In genomic region chr4:37646237-37646636, GRCh38 we compare ENCODE assay signal across 27 cellular contexts. TPM values are rescaled to one million over a fixed set of nuclear protein-coding genes. Genes with fewer than 3 reads are reported as not detected.
A peak's percentile ranks its signal among the peaks of the same experiment; 100 is the strongest.
DNase-seq lines count a peak whose midpoint lies in the region; ATAC-seq, FAIRE-seq and TF ChIP-seq lines count a peak whose summit lies in the region.
"Had no signal": no experiment of that assay in that cellular context is flagged by ENCODE, and none has a peak within 500 bp of the region (broad histone marks: within the 10 kb centered on the region; RNA-seq: fewer than 3 reads in every experiment).

No MANE protein-coding gene starts in this region.

- ATAC-seq in A549: no peak
- ATAC-seq: K562 had no signal

- H3K27me3 Mint-ChIP-seq in immature natural killer cell (ENCODE audit: low read depth in 3 of 3): peaks cover 0 to 2% (median 0%) of the 10 kb centered on the region in 3 donors
- H3K27me3 Mint-ChIP-seq: CD4-positive, alpha-beta T cell had no signal

- no peak overlapping the region for H3K27ac Mint-ChIP-seq in immature natural killer cell
- H3K27ac Mint-ChIP-seq: CD4-positive, alpha-beta T cell had no signal

- H3K9me3 ChIP-seq in A549: no peaks in the 10 kb centered on the region
- H3K9me3 ChIP-seq in OCI-LY7 (ENCODE audit: low read length): no peaks in the 10 kb centered on the region
- H3K9me3 ChIP-seq in neutrophil: no peaks in the 10 kb centered on the region
- H3K9me3 ChIP-seq: BLaER1 treated with 17β-estradiol and CSF1 and Interleukin-3, amounts not matched to agents 10 nM and 100 nM had no signal

- 65% methylated on average over 3 of the region's 3 CpGs for WGBS in A549 (ENCODE audit: missing lambda C conversion rate)

- no peaks in the 10 kb centered on the region for H3K79me2 ChIP-seq in OCI-LY7 (ENCODE audit: insufficient read depth, low read depth, low read length)

- H3K27ac ChIP-seq in A549: peak overlapping the region; percentile 48 to 52; a peak in 5 of 6 replicates
- peak overlapping the region; percentile 78 for H3K27ac ChIP-seq in OCI-LY7 (ENCODE audit: low read depth, low read length, poor library complexity, severe bottlenecking)
- H3K27ac ChIP-seq in neutrophil: peak overlapping the region; percentile 28
- H3K27ac ChIP-seq: BLaER1 treated with 17β-estradiol and CSF1 and Interleukin-3, amounts not matched to agents 10 nM and 100 nM; GM23248; SK-N-MC had no signal

- H3K4me1 ChIP-seq in A549: peaks cover 76% of the 10 kb centered on the region
- peaks cover 31% of the 10 kb centered on the region for H3K4me1 ChIP-seq in OCI-LY7 (ENCODE audit: insufficient read depth, low read length, poor library complexity, severe bottlenecking)
- H3K4me1 ChIP-seq in neutrophil (ENCODE audit: control insufficient read depth in 1 of 2, insufficient read depth in 1 of 2, low read depth in 1 of 2, low read length in 1 of 2): peaks cover 6 to 11% of the 10 kb centered on the region in 2 experiments

- no peaks in the 10 kb centered on the region for H3K9me3 Mint-ChIP-seq in immature natural killer cell
- H3K9me3 Mint-ChIP-seq: CD4-positive, alpha-beta T cell had no signal

- FAIRE-seq in A549 (lab: Jason Lieb, UNC): no peak
- FAIRE-seq: GM18507, K562, RCC 7860 had no signal

- peaks cover 68% of the 10 kb centered on the region for H3K36me3 ChIP-seq in OCI-LY7 (ENCODE audit: insufficient read depth, low read length)
- H3K36me3 ChIP-seq in neutrophil: peaks cover 77% of the 10 kb centered on the region

- no peak overlapping the region for H3K4me3 ChIP-seq in A549
- no peak overlapping the region for H3K4me3 ChIP-seq in OCI-LY7 (ENCODE audit: low read depth, low read length, poor library complexity, severe bottlenecking)
- no peak overlapping the region for H3K4me3 ChIP-seq in neutrophil (ENCODE audit: low read depth in 1 of 2, low read length in 1 of 2)
- H3K4me3 ChIP-seq: BLaER1 treated with 17β-estradiol and CSF1 and Interleukin-3, amounts not matched to agents 10 nM and 100 nM; GM23248; K562; SK-N-MC had no signal

- no peak for DNase-seq in A549 (ENCODE audit: low read depth in 1 of 2, low spot score in 1 of 2)
- peak; percentile 62 for DNase-seq in DMS53 (lab: John Stamatoyannopoulos, UW)
- DNase-seq in OCI-LY7 (ENCODE audit: low spot score): no peak
- DNase-seq in immature natural killer cell: no peak
- DNase-seq in kidney tubule cell (ENCODE audit: low spot score): no peak
- no peak for DNase-seq in HuH-7.5 (ENCODE audit: low spot score)
- DNase-seq: AML-193; CD4-positive, alpha-beta T cell; COR-L47; GM23248; H7; Kasumi-1; MV-4-11; NCI-H1105; NCI-H1436 treated with DMSO at 0.1 percent for 48 hours; NCI-H187 treated with DMSO at 0.1 percent for 48 hours; NCI-H2107; NCI-H446; NCI-H524 treated with DMSO at 0.1 percent for 48 hours; NCI-H82; SIG-M5 had no signal

- intact Hi-C loops in OCI-LY7 (cut with micrococcal nuclease; ENCODE audit: unreplicated experiment): no loop called here

- POLR2A ChIA-PET in A549 (lab: Yijun Ruan, JAX) (no interaction called here), OCI-LY7 (lab: Charles Lee) (interaction anchor here (0.6 to 3.8 kb wide), 5 partner anchors 10 to 71 kb away, joined by 3 to 12 read pairs (median 6); no protein-coding TSS in a partner anchor)

- H3K36me3 Mint-ChIP-seq in immature natural killer cell: peaks cover 12 to 20% (median 15%) of the 10 kb centered on the region in 3 donors

- H3K4me3 Mint-ChIP-seq in immature natural killer cell: no peak overlapping the region
- H3K4me3 Mint-ChIP-seq: CD4-positive, alpha-beta T cell had no signal

- no peak for TF ChIP-seq EP300 in A549 (IDR thresholded peaks at IDR 0.05)

- no peaks in the 10 kb centered on the region for H4K20me1 ChIP-seq in OCI-LY7 (ENCODE audit: insufficient read depth, low read length)

- H3K4me2 ChIP-seq in A549 (peak overlapping the region; percentile 49; the same call in 1 of the 3 replicates), OCI-LY7 (ENCODE audit: low read length) (peak overlapping the region; percentile 47)
- H3K4me2 ChIP-seq: BLaER1 treated with 17β-estradiol and CSF1 and Interleukin-3, amounts not matched to agents 10 nM and 100 nM had no signal

- peaks cover 0 to 17% of the 10 kb centered on the region in 2 donors for H3K4me1 Mint-ChIP-seq in immature natural killer cell

- TF ChIP-seq RAD21 in A549 (conservative IDR thresholded peaks at IDR 0.05 in 1 of 2, IDR thresholded peaks at IDR 0.05 in 1 of 2): no peak

- TF ChIP-seq CTCF in A549 (IDR thresholded peaks at IDR 0.05): no peak
- no peak for TF ChIP-seq CTCF in OCI-LY7 (conservative IDR thresholded peaks at IDR 0.05; ENCODE audit: low read length)
- no peak for TF ChIP-seq CTCF in neutrophil (IDR thresholded peaks at IDR 0.05)

- no peak overlapping the region for H2AFZ ChIP-seq in OCI-LY7 (ENCODE audit: low read length)
- H2AFZ ChIP-seq: GM23248 had no signal

- H3K9me2 ChIP-seq in OCI-LY7 (ENCODE audit: insufficient read depth, low read length): no peaks in the 10 kb centered on the region

- no TSS peak for BruUV-seq in OCI-LY7 (replicated peaks; lab: Mats Ljungman, UMichigan)

- CTCF ChIA-PET in A549 (lab: Yijun Ruan, JAX): interaction anchor here (1.0 kb wide), 1 partner anchor 43 kb away, joined by 3 read pairs; no protein-coding TSS in a partner anchor
- CTCF ChIA-PET in OCI-LY7 (lab: Charles Lee; ENCODE audit: unreplicated experiment): interaction anchor here (1.0 kb wide), 1 partner anchor 10 kb away, joined by 5 read pairs; no protein-coding TSS in a partner anchor

- H3K27me3 ChIP-seq in neutrophil: no peaks in the 10 kb centered on the region
- H3K27me3 ChIP-seq: BLaER1 treated with 17β-estradiol and CSF1 and Interleukin-3, amounts not matched to agents 10 nM and 100 nM had no signal

- no peak for TF ChIP-seq POLR2A in A549 (IDR thresholded peaks at IDR 0.05; ENCODE audit: low read length)

TF ChIP-seq in A549, 52 proteins besides CTCF, POLR2A, EP300 and RAD21 (continues in another document):
- no peak for TF ChIP-seq KDM1A (IDR thresholded peaks at IDR 0.05; ENCODE audit: low read depth)
- TF ChIP-seq MAFK (IDR thresholded peaks at IDR 0.05; ENCODE audit: partially characterized antibody): no peak
- TF ChIP-seq NR3C1 (IDR thresholded peaks at IDR 0.05): no peak
- no peak for TF ChIP-seq CBX2 (IDR thresholded peaks at IDR 0.05; ENCODE audit: borderline replicate concordance, low read depth)
- TF ChIP-seq BCL3 (IDR thresholded peaks at IDR 0.05): no peak
- TF ChIP-seq HEYL (CRISPR knock-in tag; IDR thresholded peaks at IDR 0.05): no peak
- TF ChIP-seq CEBPB (IDR thresholded peaks at IDR 0.05): no peak
- TF ChIP-seq EHF (CRISPR knock-in tag; IDR thresholded peaks at IDR 0.05): no peak
- TF ChIP-seq REST (IDR thresholded peaks at IDR 0.05): no peak
- no peak for TF ChIP-seq SREBF2 (IDR thresholded peaks at IDR 0.05)
- TF ChIP-seq MYC (IDR thresholded peaks at IDR 0.05; ENCODE audit: borderline replicate concordance, low read length): no peak
- TF ChIP-seq FOSB (CRISPR knock-in tag; IDR thresholded peaks at IDR 0.05): no peak

RNA-seq across cellular contexts. Expression of gene RELL1, which starts 39.9 kb away (rescaled TPM):
- polyA plus RNA-seq in A549 (2011; rRNA removed) (7.9 and 9.6 TPM in 2 replicates), A549 (2017; fragmentation: RNase III; extraction: RNeasy Plus Mini Kit Qiagen cat#74134 plus additional on column Dnase treatment) (4.9 to 5.8 TPM (median 5.0 TPM) in 3 replicates), immature natural killer cell (1 to 10 TPM; 1.9 to 4.3 (median 3.5) TPM)
- polyA plus RNA-seq in A549 (2012; cell fraction: cytosol; rRNA removed): 3.5 and 4.7 TPM in 2 replicates
- 2.5 and 3.3 TPM in 2 replicates for polyA plus RNA-seq in A549 (2012; cell fraction: nucleus; rRNA removed)
- polyA minus RNA-seq in A549 (2011; rRNA and poly(A)+ RNA removed): 24.9 and 28.2 TPM in 2 replicates
- 60.7 and 62.3 TPM in 2 replicates for total RNA-seq in OCI-LY7 (2014; rRNA removed; shearing (Covaris generic))
- 51.6 and 53.5 TPM in 2 replicates for total RNA-seq in OCI-LY7 (2022)

Comparison
In these comparisons a context has a peak if more than half of its experiments do, and no peak if none do; other contexts are left out.
1. H3K27ac ChIP-seq: peak in every context shown above with its lines; median percentile 78 in OCI-LY7; 50 in A549; 28 in neutrophil.